8 cellular contexts compared by ENCODE assay signal in the genomic region with DNA sequence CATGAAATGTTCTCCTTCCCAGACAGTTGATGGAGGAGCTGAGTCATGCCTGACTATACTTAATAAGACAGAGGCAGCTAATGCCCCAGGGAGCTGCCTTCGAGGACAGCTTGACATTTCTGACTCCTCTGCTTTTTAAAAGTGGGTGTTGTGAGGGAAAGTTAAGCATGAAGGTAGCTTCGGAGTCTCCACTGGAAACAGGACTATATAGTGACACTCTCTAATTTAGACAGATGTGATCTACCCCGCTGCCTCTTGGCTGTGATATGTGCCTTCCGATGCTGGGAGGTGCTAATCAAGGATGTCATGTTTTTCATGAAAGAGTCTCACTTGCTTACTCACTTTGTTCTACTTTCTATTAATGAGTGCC.
DNase-seq lines count a peak whose midpoint lies in the region; ATAC-seq lines count a peak whose summit lies in the region.

No MANE protein-coding gene starts in this region.

- peak; percentile 12 for DNase-seq in activated T-cell treated with anti-CD3 and anti-CD28 coated beads, Interleukin-2, amount 50 U/mL, for 4 hours
- DNase-seq in kidney glomerular epithelial cell (lab: John Stamatoyannopoulos, UW) = peak; percentile 78
- DNase-seq in NCI-H524 (lab: John Stamatoyannopoulos, UW) = no peak
- no peak for DNase-seq in HuH-7 (ENCODE audit: low spot score)
- no peak for DNase-seq in effector memory CD4-positive, alpha-beta T cell

- H3K4me1 Mint-ChIP-seq in activated T-cell treated with anti-CD3 and anti-CD28 coated beads, Interleukin-2, amount 50 U/mL, for 4 hours (ENCODE audit: low read depth) = peaks cover 28% of the 10 kb centered on the region

- no peaks in the 10 kb centered on the region for H3K27me3 Mint-ChIP-seq in activated T-cell treated with anti-CD3 and anti-CD28 coated beads, Interleukin-2, amount 50 U/mL, for 4 hours (ENCODE audit: low read depth)

- ATAC-seq in GM19351 (IDR thresholded peaks at IDR 0.05; ENCODE audit: unreplicated experiment) (peak; percentile 72), HG03558 (IDR thresholded peaks at IDR 0.05; ENCODE audit: extremely low read depth, unreplicated experiment) (peak; percentile 81)
- peak; percentile 79 to 80 for ATAC-seq in activated T-cell treated with anti-CD3 and anti-CD28 coated beads, Interleukin-2, amount 50 U/mL, for 4 hours

- peak overlapping the region; percentile 12; the same call in 1 of the 2 replicates for H3K4me2 ChIP-seq in BLaER1

- H3K9me3 Mint-ChIP-seq in activated T-cell treated with anti-CD3 and anti-CD28 coated beads, Interleukin-2, amount 50 U/mL, for 4 hours = no peaks in the 10 kb centered on the region

- H3K27me3 ChIP-seq in BLaER1 = no peaks in the 10 kb centered on the region
- H3K27me3 ChIP-seq in effector memory CD4-positive, alpha-beta T cell (replicated peaks; ENCODE audit: control insufficient read depth, insufficient read depth, low read length, poor library complexity, severe bottlenecking) = no peaks in the 10 kb centered on the region

- H3K36me3 ChIP-seq in BLaER1 = no peaks in the 10 kb centered on the region
- no peaks in the 10 kb centered on the region for H3K36me3 ChIP-seq in effector memory CD4-positive, alpha-beta T cell (ENCODE audit: control insufficient read depth, insufficient read depth, low read length)

- no peaks in the 10 kb centered on the region for H4K20me1 ChIP-seq in BLaER1

- peak overlapping the region; percentile 56 for H3K4me3 Mint-ChIP-seq in activated T-cell treated with anti-CD3 and anti-CD28 coated beads, Interleukin-2, amount 50 U/mL, for 4 hours

- no peak overlapping the region for H3K9ac ChIP-seq in BLaER1

- no peak overlapping the region for H3K4me3 ChIP-seq in BLaER1
- H3K4me3 ChIP-seq in effector memory CD4-positive, alpha-beta T cell (ENCODE audit: insufficient read depth, low read depth, low read length, poor library complexity, severe bottlenecking) = no peak overlapping the region

- peaks cover 25% of the 10 kb centered on the region for H3K4me1 ChIP-seq in BLaER1
- no peaks in the 10 kb centered on the region for H3K4me1 ChIP-seq in effector memory CD4-positive, alpha-beta T cell (ENCODE audit: control insufficient read depth, insufficient read depth, low read length, poor library complexity, severe bottlenecking)

- H3K36me3 Mint-ChIP-seq in activated T-cell treated with anti-CD3 and anti-CD28 coated beads, Interleukin-2, amount 50 U/mL, for 4 hours (ENCODE audit: insufficient read depth) = peaks cover 16% of the 10 kb centered on the region

- no peaks in the 10 kb centered on the region for H3K9me3 ChIP-seq in BLaER1
- no peaks in the 10 kb centered on the region for H3K9me3 ChIP-seq in effector memory CD4-positive, alpha-beta T cell (ENCODE audit: control insufficient read depth, low read length)

- H3K27ac ChIP-seq in BLaER1 = no peak overlapping the region
- H3K27ac ChIP-seq in effector memory CD4-positive, alpha-beta T cell (ENCODE audit: insufficient read depth, low read length, poor library complexity, severe bottlenecking) = no peak overlapping the region

Comparison
In these comparisons a context has a peak if more than half of its experiments do, and no peak if none do; other contexts are left out.
1. DNase-seq: peak in activated T-cell treated with anti-CD3 and anti-CD28 coated beads, Interleukin-2, amount 50 U/mL, for 4 hours (single experiment) and kidney glomerular epithelial cell (single experiment); none in NCI-H524 (0 of 2), HuH-7 (single experiment) and effector memory CD4-positive, alpha-beta T cell (0 of 3).
2. Peak in every context shown above with its lines, with median percentiles within 50 percentile points of each other: ATAC-seq.